ENCODE assay signal across 8 cellular contexts in genomic region chr5:181188700-181189362, GRCh38. TPM values are rescaled to one million over a fixed set of nuclear protein-coding genes. Genes with fewer than 3 reads are reported as not detected.
A peak's percentile ranks its signal among the peaks of the same experiment; 100 is the strongest.
DNase-seq lines count a peak whose midpoint lies in the region; ATAC-seq lines count a peak whose summit lies in the region.

No MANE protein-coding gene starts in this region.

- no peaks in the 10 kb centered on the region for H3K27me3 ChIP-seq in CD8-positive, alpha-beta memory T cell (ENCODE audit: insufficient read depth, low read length, poor library complexity, severe bottlenecking)
- H3K27me3 ChIP-seq in NT2/D1 (ENCODE audit: insufficient read depth, insufficient read length) = peaks cover 26% of the 10 kb centered on the region

- H3K9ac ChIP-seq in NT2/D1 (ENCODE audit: insufficient read length, low read depth) = peak overlapping the region; percentile 80

- peak; percentile 67 to 87 (median 73) for DNase-seq in CD8-positive, alpha-beta memory T cell
- DNase-seq in NT2/D1 (ENCODE audit: low read depth, low spot score) = no peak
- DNase-seq in activated naive CD4-positive, alpha-beta T cell treated with anti-CD3 and anti-CD28 coated beads, Interleukin-2, amount 50 U/mL, for 72 hours (ENCODE audit: low spot score in 2 of 2) = peak; percentile 80 to 85
- DNase-seq in left cardiac atrium = peak; percentile 61
- peak; percentile 95 for DNase-seq in retina

- CTCF ChIA-PET in CD8-positive, alpha-beta memory T cell (lab: Charles Lee) = interaction anchor here (0.7 to 11.3 kb wide), 12 partner anchors 10 to 72 kb away, joined by 3 to 164 read pairs (median 4); partner anchors contain the start of genes TRIM41, TRIM52 and TRIM7

- peaks cover 43 to 71% (median 57%) of the 10 kb centered on the region in 3 donors for H3K4me1 Mint-ChIP-seq in CD8-positive, alpha-beta memory T cell

- peaks cover 0 to 36% (median 0%) of the 10 kb centered on the region in 3 donors for H3K36me3 Mint-ChIP-seq in CD8-positive, alpha-beta memory T cell
- peaks cover 8 to 22% of the 10 kb centered on the region in 2 donors for H3K36me3 Mint-ChIP-seq in activated naive CD4-positive, alpha-beta T cell treated with anti-CD3 and anti-CD28 coated beads, Interleukin-2, amount 50 U/mL, for 72 hours

- ATAC-seq in activated naive CD4-positive, alpha-beta T cell treated with anti-CD3 and anti-CD28 coated beads, Interleukin-2, amount 50 U/mL, for 72 hours = peak; percentile 3
- peak; percentile 11 to 30 for ATAC-seq in left cardiac atrium
- ATAC-seq in GM21786 (IDR thresholded peaks at IDR 0.05; ENCODE audit: unreplicated experiment) = no peak
- no peak for ATAC-seq in HG02678 (IDR thresholded peaks at IDR 0.05; ENCODE audit: unreplicated experiment)
- no peak for ATAC-seq in GM21723 (IDR thresholded peaks at IDR 0.05; ENCODE audit: unreplicated experiment)

- H3K27ac Mint-ChIP-seq in CD8-positive, alpha-beta memory T cell = peak overlapping the region; percentile 92 to 100 (median 98)
- H3K27ac Mint-ChIP-seq in activated naive CD4-positive, alpha-beta T cell treated with anti-CD3 and anti-CD28 coated beads, Interleukin-2, amount 50 U/mL, for 72 hours = peak overlapping the region; percentile 98 to 100

- peaks cover 0 to 36% of the 10 kb centered on the region in 2 donors for H3K27me3 Mint-ChIP-seq in CD8-positive, alpha-beta memory T cell

- intact Hi-C loops in left cardiac atrium (cut with DNase I) = loop anchor here in 1 of 2 donors (5.0 kb wide), 1 partner anchor 73 kb away; the partner anchor contains the start of gene TRIM52

- POLR2A ChIA-PET in CD8-positive, alpha-beta memory T cell (lab: Charles Lee) = interaction anchor here (0.9 to 6.3 kb wide), 9 partner anchors 17 to 72 kb away, joined by 3 to 168 read pairs (median 18); partner anchors contain the start of genes RACK1, TRIM41, TRIM52 and TRIM7

- H3K9me3 ChIP-seq in CD8-positive, alpha-beta memory T cell (ENCODE audit: low read length) = no peaks in the 10 kb centered on the region
- H3K9me3 ChIP-seq in NT2/D1 (ENCODE audit: insufficient read depth, low read length) = 0 out of 2 replicates have a peak, but pooled peaks cover 8% of the 10 kb centered on the region

- H3K9me3 Mint-ChIP-seq in CD8-positive, alpha-beta memory T cell = peaks cover 0 to 18% (median 12%) of the 10 kb centered on the region in 5 donors
- no peaks in the 10 kb centered on the region for H3K9me3 Mint-ChIP-seq in activated naive CD4-positive, alpha-beta T cell treated with anti-CD3 and anti-CD28 coated beads, Interleukin-2, amount 50 U/mL, for 72 hours

- peak overlapping the region; percentile 83 for H3K27ac ChIP-seq in CD8-positive, alpha-beta memory T cell (ENCODE audit: low read depth, low read length)

- peak overlapping the region; percentile 94 to 100 (median 97) for H3K4me3 Mint-ChIP-seq in CD8-positive, alpha-beta memory T cell

- no peaks in the 10 kb centered on the region for H3K36me3 ChIP-seq in CD8-positive, alpha-beta memory T cell (ENCODE audit: insufficient read depth, low read length)
- H3K36me3 ChIP-seq in NT2/D1 (ENCODE audit: insufficient read depth, insufficient read length, low read length) = no peaks in the 10 kb centered on the region

- H3K4me3 ChIP-seq in CD8-positive, alpha-beta memory T cell (ENCODE audit: low read length) = peak overlapping the region; percentile 100
- H3K4me3 ChIP-seq in NT2/D1 (ENCODE audit: insufficient read length, low read depth) = peak overlapping the region; percentile 60

- peaks cover 10% of the 10 kb centered on the region for H3K4me1 ChIP-seq in CD8-positive, alpha-beta memory T cell (ENCODE audit: insufficient read depth, low read length)
- peaks cover 2% of the 10 kb centered on the region for H3K4me1 ChIP-seq in NT2/D1 (ENCODE audit: insufficient read depth, insufficient read length)

RNA-seq across cellular contexts. Expression of gene TRIM7, which starts 16.2 kb away (rescaled TPM):
- 1 to 10 TPM; 2.2 to 2.3 TPM for total RNA-seq in CD8-positive, alpha-beta memory T cell
- polyA plus RNA-seq in CD8-positive, alpha-beta memory T cell = 0.74 TPM
- 1 to 10 TPM; 4.8 to 7.0 TPM for total RNA-seq in activated naive CD4-positive, alpha-beta T cell treated with anti-CD3 and anti-CD28 coated beads, Interleukin-2, amount 50 U/mL, for 72 hours
- 1 to 10 TPM; 5.9 to 9.0 TPM for total RNA-seq in left cardiac atrium

RNA-seq across cellular contexts. Expression of gene TRIM41, which starts 34.2 kb away (rescaled TPM):
- 10 to 100 TPM; 35.2 to 42.7 TPM for total RNA-seq in CD8-positive, alpha-beta memory T cell
- 2.2 TPM for polyA plus RNA-seq in CD8-positive, alpha-beta memory T cell
- total RNA-seq in activated naive CD4-positive, alpha-beta T cell treated with anti-CD3 and anti-CD28 coated beads, Interleukin-2, amount 50 U/mL, for 72 hours = 10 to 100 TPM; 33.1 to 36.4 TPM
- 10 to 100 TPM; 17.1 to 19.1 TPM for total RNA-seq in left cardiac atrium

RNA-seq across cellular contexts. Expression of gene OR2V2, which starts 41.4 kb away (rescaled TPM):
- not detected for total RNA-seq in CD8-positive, alpha-beta memory T cell
- not detected for polyA plus RNA-seq in CD8-positive, alpha-beta memory T cell
- total RNA-seq in activated naive CD4-positive, alpha-beta T cell treated with anti-CD3 and anti-CD28 coated beads, Interleukin-2, amount 50 U/mL, for 72 hours = not detected
- total RNA-seq in left cardiac atrium = not detected

RNA-seq across cellular contexts. Expression of gene RACK1, which starts 54.9 kb away (rescaled TPM):
- total RNA-seq in CD8-positive, alpha-beta memory T cell = 1,000 to 10,000 TPM; 2,341 to 2,398 TPM
- 1,821 TPM for polyA plus RNA-seq in CD8-positive, alpha-beta memory T cell
- total RNA-seq in activated naive CD4-positive, alpha-beta T cell treated with anti-CD3 and anti-CD28 coated beads, Interleukin-2, amount 50 U/mL, for 72 hours = 1,000 to 10,000 TPM; 2,392 to 2,665 TPM
- 100 to 1,000 TPM; 713 to 792 TPM for total RNA-seq in left cardiac atrium

RNA-seq across cellular contexts. Expression of gene OR2V1, which starts 57.9 kb away (rescaled TPM):
- total RNA-seq in CD8-positive, alpha-beta memory T cell = not detected
- polyA plus RNA-seq in CD8-positive, alpha-beta memory T cell = not detected
- not detected for total RNA-seq in activated naive CD4-positive, alpha-beta T cell treated with anti-CD3 and anti-CD28 coated beads, Interleukin-2, amount 50 U/mL, for 72 hours
- not detected for total RNA-seq in left cardiac atrium

Comparison
In these comparisons a context has a peak if more than half of its experiments do, and no peak if none do; other contexts are left out.
1. ATAC-seq: peak in activated naive CD4-positive, alpha-beta T cell treated with anti-CD3 and anti-CD28 coated beads, Interleukin-2, amount 50 U/mL, for 72 hours (2 of 2) and left cardiac atrium (2 of 2); none in GM21786 (single experiment), HG02678 (single experiment) and GM21723 (single experiment).